ENCODE assay signal across 9 cellular contexts in the genomic region with DNA sequence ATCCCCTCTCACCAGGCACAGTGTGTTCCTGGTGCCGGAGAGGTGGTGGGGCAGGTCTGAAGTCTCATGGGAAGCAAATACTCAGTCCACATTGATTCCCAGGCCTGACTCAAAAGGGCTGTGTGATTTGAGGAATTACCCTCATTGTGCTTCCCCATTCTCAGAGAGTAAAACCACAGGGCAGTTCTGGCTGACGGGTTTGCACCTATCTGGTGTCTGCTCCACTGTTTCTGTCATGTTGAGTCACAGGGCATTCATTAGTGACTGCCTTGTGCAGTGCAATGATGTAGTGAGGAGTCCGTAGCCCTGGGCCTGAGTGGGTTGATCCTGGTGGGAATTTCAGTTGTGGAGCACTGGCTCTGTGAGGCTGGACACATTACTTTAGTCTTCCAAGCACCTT.
DNase-seq lines count a peak whose midpoint lies in the region; ATAC-seq, FAIRE-seq and TF ChIP-seq lines count a peak whose summit lies in the region.
"Had no signal": no experiment of that assay in that cellular context is flagged by ENCODE, and none has a peak within 500 bp of the region (broad histone marks: within the 10 kb centered on the region; RNA-seq: fewer than 3 reads in every experiment).

No MANE protein-coding gene starts in this region.

- H3K4me1 ChIP-seq in endothelial cell of umbilical vein (ENCODE audit: control insufficient read depth, extremely low read depth, insufficient read depth, low read length) (peaks cover 31% of the 10 kb centered on the region), PC-9 (replicated peaks; ENCODE audit: insufficient read depth) (no peaks in the 10 kb centered on the region)

- FAIRE-seq in endothelial cell of umbilical vein (lab: Jason Lieb, UNC) (no peak), H54 (lab: Jason Lieb, UNC) (no peak)

- intact Hi-C loops in endothelial cell of umbilical vein (cut with micrococcal nuclease): no loop called here
- intact Hi-C loops in PC-9 (cut with micrococcal nuclease; ENCODE audit: unreplicated experiment): no loop called here

- peak; percentile 43 for DNase-seq in GM13977 (ENCODE audit: low spot score)
- DNase-seq in endothelial cell of umbilical vein (ENCODE audit: low read depth, low spot score): no peak
- no peak for DNase-seq in NCI-H226
- no peak for DNase-seq in PC-9
- DNase-seq in NCI-H1694 (lab: John Stamatoyannopoulos, UW): no peak
- DNase-seq in H54 (ENCODE audit: insufficient read length, low spot score): no peak
- DNase-seq: left cardiac atrium had no signal

- H3K27ac ChIP-seq in endothelial cell of umbilical vein (ENCODE audit: insufficient read depth, low read depth, low read length): no peak overlapping the region
- no peak overlapping the region for H3K27ac ChIP-seq in PC-9

- dilution Hi-C loops in endothelial cell of umbilical vein (cut with MboI; ENCODE audit: extremely low pct_ligation_motif_present, low sequenced_read_pairs): no loop called here

- H3F3A ChIP-seq in PC-9 (ENCODE audit: insufficient read depth, low read depth): no peaks in the 10 kb centered on the region

- H3K9me2 ChIP-seq in PC-9 (ENCODE audit: insufficient read depth): no peaks in the 10 kb centered on the region

- H3K9ac ChIP-seq in endothelial cell of umbilical vein (replicated peaks; ENCODE audit: extremely low read depth, insufficient read depth, low read length): no peak overlapping the region

- no TSS peak for BruUV-seq in endothelial cell of umbilical vein (replicated peaks; lab: Mats Ljungman, UMichigan)
- BruUV-seq in PC-9 (replicated peaks; lab: Mats Ljungman, UMichigan): no TSS peak

- no peak for TF ChIP-seq CTCF in GM13977 (IDR thresholded peaks at IDR 0.05; ENCODE audit: extremely low read depth, insufficient read depth, missing control alignments)
- TF ChIP-seq CTCF in endothelial cell of umbilical vein (IDR thresholded peaks at IDR 0.05; ENCODE audit: extremely low read depth in 1 of 2, insufficient read depth in 1 of 2, low read depth in 1 of 2, low read length in 2 of 2): no peak
- no peak for TF ChIP-seq CTCF in PC-9 (conservative IDR thresholded peaks at IDR 0.05)

- H3K9me1 ChIP-seq in endothelial cell of umbilical vein (replicated peaks; ENCODE audit: control insufficient read depth, extremely low read depth, insufficient read depth, low read length): no peaks in the 10 kb centered on the region

- POLR2A ChIA-PET in endothelial cell of umbilical vein (lab: Charles Lee) (no interaction called here), PC-9 (lab: Charles Lee; ENCODE audit: unreplicated experiment) (no interaction called here)

- H4K20me1 ChIP-seq in endothelial cell of umbilical vein (replicated peaks; ENCODE audit: control insufficient read depth, extremely low read depth, insufficient read depth, low read length): no peaks in the 10 kb centered on the region
- no peaks in the 10 kb centered on the region for H4K20me1 ChIP-seq in PC-9 (ENCODE audit: insufficient read depth)

- H3K9me3 ChIP-seq in endothelial cell of umbilical vein (replicated peaks; ENCODE audit: control insufficient read depth, insufficient read depth, low read length) (no peaks in the 10 kb centered on the region), PC-9 (ENCODE audit: insufficient read depth, low read depth) (no peaks in the 10 kb centered on the region)

- H3K79me2 ChIP-seq in endothelial cell of umbilical vein (ENCODE audit: control insufficient read depth, insufficient read depth, low read length) (no peaks in the 10 kb centered on the region), PC-9 (ENCODE audit: low read depth) (no peaks in the 10 kb centered on the region)

- ATAC-seq in GM21423 (IDR thresholded peaks at IDR 0.05; ENCODE audit: unreplicated experiment): peak; percentile 86
- ATAC-seq in HG03457 (IDR thresholded peaks at IDR 0.05; ENCODE audit: unreplicated experiment): peak; percentile 80

- TF ChIP-seq POLR2A in endothelial cell of umbilical vein (IDR thresholded peaks at IDR 0.05; ENCODE audit: low read depth, low read length) (no peak), H54 (IDR thresholded peaks at IDR 0.05; ENCODE audit: low read depth, low read length) (no peak)

- in situ Hi-C loops in GM13977 (cut with MboI; ENCODE audit: low pct_unique_long_range_greater_than_20kb, low sequenced_read_pairs, unreplicated experiment): no loop called here

- H2AFZ ChIP-seq in endothelial cell of umbilical vein (ENCODE audit: low read depth, low read length): peak overlapping the region; percentile 21
- H2AFZ ChIP-seq in PC-9: no peak overlapping the region

- H3K4me2 ChIP-seq in endothelial cell of umbilical vein (ENCODE audit: insufficient read depth, low read length) (no peak overlapping the region), PC-9 (no peak overlapping the region)

- no peak overlapping the region for H3K4me3 ChIP-seq in endothelial cell of umbilical vein (replicated peaks in 1 of 3; ENCODE audit: insufficient read depth in 1 of 3, low read depth in 1 of 3, low read length in 3 of 3)
- H3K4me3 ChIP-seq in PC-9: no peak overlapping the region

- CTCF ChIA-PET in endothelial cell of umbilical vein (lab: Charles Lee): interaction anchor here (1.0 to 1.1 kb wide), 2 partner anchors 11 to 13 kb away, joined by 3 read pairs; no protein-coding TSS in a partner anchor
- CTCF ChIA-PET in PC-9 (lab: Charles Lee): no interaction called here

- no peaks in the 10 kb centered on the region for H3K27me3 ChIP-seq in endothelial cell of umbilical vein (ENCODE audit: control insufficient read depth in 2 of 2, insufficient read depth in 2 of 2, low read length in 2 of 2)
- no peaks in the 10 kb centered on the region for H3K27me3 ChIP-seq in PC-9 (ENCODE audit: insufficient read depth, low read depth)

- H3K36me3 ChIP-seq in endothelial cell of umbilical vein (ENCODE audit: control insufficient read depth in 2 of 2, extremely low read depth in 1 of 2, insufficient read depth in 2 of 2, low read length in 2 of 2): no peaks in the 10 kb centered on the region
- H3K36me3 ChIP-seq in PC-9 (ENCODE audit: low read depth): no peaks in the 10 kb centered on the region

TF ChIP-seq in endothelial cell of umbilical vein, 7 proteins besides CTCF, POLR2A, EP300 and RAD21:
- no peak for TF ChIP-seq FOS (IDR thresholded peaks at IDR 0.05; ENCODE audit: borderline replicate concordance, insufficient read depth, low read length)
- TF ChIP-seq GATA2 (IDR thresholded peaks at IDR 0.05; ENCODE audit: insufficient read depth, insufficient read length, low read depth, low read length): no peak
- TF ChIP-seq, protein P1, sequence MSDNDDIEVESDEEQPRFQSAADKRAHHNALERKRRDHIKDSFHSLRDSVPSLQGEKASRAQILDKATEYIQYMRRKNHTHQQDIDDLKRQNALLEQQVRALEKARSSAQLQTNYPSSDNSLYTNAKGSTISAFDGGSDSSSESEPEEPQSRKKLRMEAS (IDR thresholded peaks at IDR 0.05; ENCODE audit: insufficient read depth, insufficient read length): no peak
- TF ChIP-seq MYC (IDR thresholded peaks at IDR 0.05; ENCODE audit: low read depth, low read length): no peak
- TF ChIP-seq POLR2AphosphoS5 (IDR thresholded peaks at IDR 0.05; ENCODE audit: insufficient read depth, low read depth, low read length): no peak
